ENCODE assay signal across 11 cellular contexts in genomic region chr3:196793224-196793623, GRCh38. TPM values are rescaled to one million over a fixed set of nuclear protein-coding genes. Genes with fewer than 3 reads are reported as not detected.
DNase-seq lines count a peak whose midpoint lies in the region; ATAC-seq and FAIRE-seq lines count a peak whose summit lies in the region.
"Had no signal": no experiment of that assay in that cellular context is flagged by ENCODE, and none has a peak within 500 bp of the region (broad histone marks: within the 10 kb centered on the region; RNA-seq: fewer than 3 reads in every experiment).

No MANE protein-coding gene starts in this region.

- H3K4me1 Mint-ChIP-seq in activated naive CD4-positive, alpha-beta T cell treated with anti-CD3 and anti-CD28 coated beads, Interleukin-2, amount 50 U/mL, for 24 hours, result peaks cover 30% of the 10 kb centered on the region
- H3K4me1 Mint-ChIP-seq in activated naive CD4-positive, alpha-beta T cell treated with anti-CD3 and anti-CD28 coated beads, Interleukin-2, amount 10 ng/mL, durations not matched to agents 7 days and 5 days, result no peaks in the 10 kb centered on the region

- peaks cover 22% of the 10 kb centered on the region for H3K36me3 ChIP-seq in thymus (ENCODE audit: control insufficient read depth, insufficient read depth)
- peaks cover 12 to 68% of the 10 kb centered on the region in 2 donors for H3K36me3 ChIP-seq in neuronal stem cell (replicated peaks in 1 of 2; ENCODE audit: control insufficient read depth in 2 of 2, insufficient read depth in 2 of 2, low read length in 2 of 2)

- peaks cover 15% of the 10 kb centered on the region for H3K36me3 Mint-ChIP-seq in activated naive CD4-positive, alpha-beta T cell treated with anti-CD3 and anti-CD28 coated beads, Interleukin-2, amount 50 U/mL, for 24 hours
- peaks cover 60% of the 10 kb centered on the region for H3K36me3 Mint-ChIP-seq in activated naive CD4-positive, alpha-beta T cell treated with anti-CD3 and anti-CD28 coated beads, Interleukin-2, amount 10 ng/mL, durations not matched to agents 7 days and 5 days

- no peak overlapping the region for H4K8ac ChIP-seq in neuronal stem cell (ENCODE audit: low read depth, low read length)

- CTCF ChIA-PET in activated naive CD4-positive, alpha-beta T cell treated with anti-CD3 and anti-CD28 coated beads, Interleukin-2, amount 10 ng/mL, durations not matched to agents 7 days and 5 days (lab: Charles Lee), result no interaction called here

- H3K18ac ChIP-seq in neuronal stem cell (ENCODE audit: low read length), result no peak overlapping the region

- no peak for ATAC-seq in GM21529 (IDR thresholded peaks at IDR 0.05; ENCODE audit: unreplicated experiment)

- no peaks in the 10 kb centered on the region for H3K4me1 ChIP-seq in thymus (ENCODE audit: control insufficient read depth, insufficient read depth, low read length)
- peaks cover 4% of the 10 kb centered on the region in 2 donors for H3K4me1 ChIP-seq in neuronal stem cell (ENCODE audit: control insufficient read depth in 2 of 2, insufficient read depth in 1 of 2, low read depth in 1 of 2, low read length in 2 of 2)

- H2BK12ac ChIP-seq in neuronal stem cell (ENCODE audit: low read length), result no peak overlapping the region

- no peaks in the 10 kb centered on the region for H3K27me3 Mint-ChIP-seq in activated naive CD4-positive, alpha-beta T cell treated with anti-CD3 and anti-CD28 coated beads, Interleukin-2, amount 50 U/mL, for 24 hours
- H3K27me3 Mint-ChIP-seq in activated naive CD4-positive, alpha-beta T cell treated with anti-CD3 and anti-CD28 coated beads, Interleukin-2, amount 10 ng/mL, durations not matched to agents 7 days and 5 days, result no peaks in the 10 kb centered on the region
- H3K27me3 Mint-ChIP-seq: activated CD4-positive, alpha-beta memory T cell treated with anti-CD3 and anti-CD28 coated beads for 36 hours; B cell had no signal

- peaks cover 10% of the 10 kb centered on the region for H3K79me1 ChIP-seq in neuronal stem cell (ENCODE audit: low read depth, low read length)

- no peak overlapping the region for H3K14ac ChIP-seq in neuronal stem cell (ENCODE audit: low read length)

- H2BK5ac ChIP-seq in neuronal stem cell (ENCODE audit: low read length), result no peak overlapping the region

- no peak overlapping the region for H3K23ac ChIP-seq in neuronal stem cell (ENCODE audit: low read depth, low read length, poor library complexity)

- no peak overlapping the region for H3K9ac ChIP-seq in neuronal stem cell (ENCODE audit: low read depth, low read length, poor library complexity)

- no peak for DNase-seq in activated naive CD4-positive, alpha-beta T cell treated with anti-CD3 and anti-CD28 coated beads, Interleukin-2, amount 10 ng/mL, durations not matched to agents 7 days and 5 days
- DNase-seq in amniotic epithelial cell (ENCODE audit: low read depth), result peak; percentile 99
- DNase-seq in stimulated activated CD4-positive, alpha-beta T cell treated with anti-CD3 and anti-CD28 coated beads, Interleukin-1b, Interleukin-23, amount 100 ng/mL, for 48 hours, result no peak
- no peak for DNase-seq in neuronal stem cell (ENCODE audit: low spot score)
- DNase-seq: activated CD4-positive, alpha-beta memory T cell treated with anti-CD3 and anti-CD28 coated beads for 36 hours; NCI-H524 had no signal

- no peak overlapping the region for H2AK5ac ChIP-seq in neuronal stem cell (ENCODE audit: low read depth, low read length)

- no peak overlapping the region for H3K4ac ChIP-seq in neuronal stem cell (ENCODE audit: low read length)

- no peaks in the 10 kb centered on the region for H3K27me3 ChIP-seq in thymus (ENCODE audit: control insufficient read depth, insufficient read depth)
- H3K27me3 ChIP-seq in neuronal stem cell (ENCODE audit: control insufficient read depth in 3 of 3, insufficient read depth in 3 of 3, low read depth in 1 of 3, low read length in 3 of 3), result no peaks in the 10 kb centered on the region

- no peak overlapping the region for H3K4me2 ChIP-seq in neuronal stem cell (ENCODE audit: insufficient read depth, low read length, poor library complexity, severe bottlenecking)

- WGBS in thymus, result 94% methylated on average over 1 of the region's 1 CpG
- WGBS in neuronal stem cell (ENCODE audit: extremely low coverage in 2 of 2, insufficient read length in 2 of 2, insufficient replicate concordance in 1 of 2), 2 donors, result no CpG with 5 or more reads among the region's 1 CpG

- H3K4me3 ChIP-seq in thymus (ENCODE audit: low read length) (no peak overlapping the region), neuronal stem cell (ENCODE audit: low read length in 2 of 2) (no peak overlapping the region)

- no peak overlapping the region for H2AFZ ChIP-seq in neuronal stem cell (ENCODE audit: low read length)

- peak overlapping the region; percentile 32 for H3K27ac Mint-ChIP-seq in activated naive CD4-positive, alpha-beta T cell treated with anti-CD3 and anti-CD28 coated beads, Interleukin-2, amount 50 U/mL, for 24 hours
- no peak overlapping the region for H3K27ac Mint-ChIP-seq in activated naive CD4-positive, alpha-beta T cell treated with anti-CD3 and anti-CD28 coated beads, Interleukin-2, amount 10 ng/mL, durations not matched to agents 7 days and 5 days
- H3K27ac Mint-ChIP-seq: activated CD4-positive, alpha-beta memory T cell treated with anti-CD3 and anti-CD28 coated beads for 36 hours; B cell had no signal

- peaks cover 3% of the 10 kb centered on the region for H3K9me3 ChIP-seq in thymus (ENCODE audit: control insufficient read depth)
- peaks cover 17 to 34% of the 10 kb centered on the region in 2 donors for H3K9me3 ChIP-seq in neuronal stem cell (replicated peaks in 1 of 2; ENCODE audit: control insufficient read depth in 2 of 2, insufficient read depth in 1 of 2, low read depth in 1 of 2, low read length in 2 of 2)

- peaks cover 4% of the 10 kb centered on the region for H3K9me3 Mint-ChIP-seq in activated naive CD4-positive, alpha-beta T cell treated with anti-CD3 and anti-CD28 coated beads, Interleukin-2, amount 50 U/mL, for 24 hours
- H3K9me3 Mint-ChIP-seq in activated naive CD4-positive, alpha-beta T cell treated with anti-CD3 and anti-CD28 coated beads, Interleukin-2, amount 10 ng/mL, durations not matched to agents 7 days and 5 days, result peaks cover 36% of the 10 kb centered on the region

- no peak overlapping the region for H3K4me3 Mint-ChIP-seq in activated naive CD4-positive, alpha-beta T cell treated with anti-CD3 and anti-CD28 coated beads, Interleukin-2, amount 50 U/mL, for 24 hours
- no peak overlapping the region for H3K4me3 Mint-ChIP-seq in activated naive CD4-positive, alpha-beta T cell treated with anti-CD3 and anti-CD28 coated beads, Interleukin-2, amount 10 ng/mL, durations not matched to agents 7 days and 5 days
- H3K4me3 Mint-ChIP-seq: activated CD4-positive, alpha-beta memory T cell treated with anti-CD3 and anti-CD28 coated beads for 36 hours; B cell had no signal

- no peak overlapping the region for H2BK120ac ChIP-seq in neuronal stem cell (ENCODE audit: low read depth, low read length)

- H3K27ac ChIP-seq in thymus (ENCODE audit: low read depth) (peak overlapping the region; percentile 60), neuronal stem cell (replicated peaks; ENCODE audit: low read length) (no peak overlapping the region)

- peak; percentile 21 for FAIRE-seq in islet of Langerhans (lab: Jason Lieb, UNC)

- H2BK15ac ChIP-seq in neuronal stem cell (ENCODE audit: low read length), result no peak overlapping the region

- no peak overlapping the region for H4K91ac ChIP-seq in neuronal stem cell (ENCODE audit: low read depth, low read length, poor library complexity)

RNA-seq across cellular contexts. Expression of gene PAK2, which starts 53.6 kb away (rescaled TPM):
- polyA plus RNA-seq in thymus, result 47.4 TPM
- 42.9 TPM for polyA plus RNA-seq in neuronal stem cell (2013, experiment 1 of 2)
- 43.9 TPM for polyA plus RNA-seq in neuronal stem cell (2013, experiment 2 of 2)
